In the genomic region with DNA sequence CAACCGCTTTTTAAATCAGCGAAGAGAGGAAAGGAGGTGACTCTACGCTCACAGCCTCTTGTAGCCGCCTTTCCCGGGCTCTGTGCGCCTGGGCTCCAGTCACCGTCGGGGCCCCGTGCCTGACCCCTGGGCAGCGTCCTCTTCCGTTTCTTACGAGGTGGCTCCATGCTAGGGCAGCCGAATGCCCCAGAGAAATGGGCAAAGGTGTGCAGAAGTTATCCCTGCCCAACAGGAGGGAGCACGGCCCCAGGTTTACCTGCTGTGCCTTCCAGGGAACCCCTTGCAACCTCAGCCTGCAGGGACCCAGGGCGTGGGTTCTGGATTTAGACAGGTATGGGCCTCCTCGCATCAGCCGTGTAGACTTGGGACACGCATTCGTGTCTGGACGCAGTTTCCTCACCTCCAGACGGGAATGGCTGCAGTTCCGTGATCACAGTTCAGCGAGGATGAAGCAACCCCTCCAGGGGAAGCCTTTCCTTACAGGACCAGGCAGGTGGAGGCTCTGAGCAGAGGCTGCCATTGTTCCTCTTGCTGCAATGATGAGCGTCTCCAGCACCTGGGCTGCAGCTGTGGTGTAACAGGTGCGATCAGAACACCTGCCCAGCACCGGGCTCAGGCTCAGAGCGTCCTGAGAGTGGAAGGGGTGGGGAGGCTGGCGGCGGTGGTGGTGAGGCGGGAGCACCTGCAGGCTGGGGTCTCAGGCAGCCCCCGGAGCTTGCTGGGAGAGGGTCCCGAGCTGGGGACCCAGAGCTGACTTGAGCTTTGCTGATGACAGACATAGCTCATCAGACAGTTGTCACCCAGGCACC, we compare ENCODE assay signal across 12 cellular contexts.
DNase-seq lines count a peak whose midpoint lies in the region; ATAC-seq and TF ChIP-seq lines count a peak whose summit lies in the region.
"Had no signal": no experiment of that assay in that cellular context is flagged by ENCODE, and none has a peak within 500 bp of the region (broad histone marks: within the 10 kb centered on the region; RNA-seq: fewer than 3 reads in every experiment).

No MANE protein-coding gene starts in this region.

- H3K4me3 ChIP-seq in H7 (ENCODE audit: insufficient read depth, low read depth, low read length): no peak overlapping the region
- H3K4me3 ChIP-seq in WERI-Rb-1 (ENCODE audit: low read depth, low read length): no peak overlapping the region
- H3K4me3 ChIP-seq in mucosa of descending colon: no peak overlapping the region
- H3K4me3 ChIP-seq in CD8-positive, alpha-beta T cell (ENCODE audit: low read depth, low read length): no peak overlapping the region
- H3K4me3 ChIP-seq: breast epithelium, skin epidermis had no signal

- no peaks in the 10 kb centered on the region for H3K36me3 Mint-ChIP-seq in CD8-positive, alpha-beta T cell

- no peak for TF ChIP-seq CTCF in WERI-Rb-1 (IDR thresholded peaks at IDR 0.05; ENCODE audit: low read depth, low read length)
- no peak for TF ChIP-seq CTCF in mucosa of descending colon (IDR thresholded peaks at IDR 0.05)
- TF ChIP-seq CTCF in CD8-positive, alpha-beta T cell (IDR thresholded peaks at IDR 0.05): no peak

- no peaks in the 10 kb centered on the region for H3K4me1 ChIP-seq in mucosa of descending colon (ENCODE audit: low read depth)
- peaks cover 7% of the 10 kb centered on the region for H3K4me1 ChIP-seq in CD8-positive, alpha-beta T cell (ENCODE audit: insufficient read depth, low read length)
- H3K4me1 ChIP-seq: breast epithelium had no signal

- H3K36me3 ChIP-seq in H7 (replicated peaks; ENCODE audit: control insufficient read depth, insufficient read depth, low read length) (no peaks in the 10 kb centered on the region), WERI-Rb-1 (no peaks in the 10 kb centered on the region), mucosa of descending colon (ENCODE audit: low read depth) (no peaks in the 10 kb centered on the region)
- no peaks in the 10 kb centered on the region for H3K36me3 ChIP-seq in CD8-positive, alpha-beta T cell (ENCODE audit: insufficient read depth, low read length)
- H3K36me3 ChIP-seq: breast epithelium had no signal

- H3K27me3 Mint-ChIP-seq in CD8-positive, alpha-beta T cell (ENCODE audit: low read depth): peaks cover 21% of the 10 kb centered on the region

- intact Hi-C loops in mucosa of descending colon (cut with DNase I, micrococcal nuclease): no loop called here
- intact Hi-C loops in CD8-positive, alpha-beta T cell (cut with DNase I, micrococcal nuclease): no loop called here

- CTCF ChIA-PET in CD8-positive, alpha-beta T cell (lab: Charles Lee): no interaction called here

- no peaks in the 10 kb centered on the region for H3K9me3 Mint-ChIP-seq in CD8-positive, alpha-beta T cell
- H3K9me3 Mint-ChIP-seq: activated B cell treated with CpG ODN at 0.5 μM for 24 hours, neural crest cell had no signal

- H3K9me3 ChIP-seq in WERI-Rb-1 (ENCODE audit: severe bottlenecking) (no peaks in the 10 kb centered on the region), mucosa of descending colon (no peaks in the 10 kb centered on the region)
- no peaks in the 10 kb centered on the region for H3K9me3 ChIP-seq in CD8-positive, alpha-beta T cell (ENCODE audit: low read length)
- H3K9me3 ChIP-seq: breast epithelium had no signal

- no peak for ATAC-seq in mucosa of descending colon
- ATAC-seq in CD8-positive, alpha-beta T cell: no peak

- no peak overlapping the region for H3K4me3 Mint-ChIP-seq in CD8-positive, alpha-beta T cell
- H3K4me3 Mint-ChIP-seq: activated B cell treated with CpG ODN at 0.5 μM for 24 hours, neural crest cell had no signal

- H3K27ac ChIP-seq in WERI-Rb-1: no peak overlapping the region
- no peak overlapping the region for H3K27ac ChIP-seq in CD8-positive, alpha-beta T cell (ENCODE audit: low read depth, low read length)
- H3K27ac ChIP-seq: breast epithelium, skin epidermis had no signal

- POLR2A ChIA-PET in CD8-positive, alpha-beta T cell (lab: Charles Lee): no interaction called here

- H3K27me3 ChIP-seq in H7 (ENCODE audit: control insufficient read depth, insufficient read depth, low read length) (no peaks in the 10 kb centered on the region), WERI-Rb-1 (ENCODE audit: insufficient read depth, low read depth, severe bottlenecking) (no peaks in the 10 kb centered on the region)
- peaks cover 2% of the 10 kb centered on the region for H3K27me3 ChIP-seq in CD8-positive, alpha-beta T cell (ENCODE audit: insufficient read depth, low read length)

- H3K27ac Mint-ChIP-seq in CD8-positive, alpha-beta T cell: no peak overlapping the region
- H3K27ac Mint-ChIP-seq: activated B cell treated with CpG ODN at 0.5 μM for 24 hours had no signal

- H3K4me1 Mint-ChIP-seq in CD8-positive, alpha-beta T cell (ENCODE audit: low read depth): peaks cover 3% of the 10 kb centered on the region
- H3K4me1 Mint-ChIP-seq: activated B cell treated with CpG ODN at 0.5 μM for 24 hours, neural crest cell had no signal

- DNase-seq in H7 (peak; percentile 54), NCI-H1436 (lab: John Stamatoyannopoulos, UW) (peak; percentile 49), WERI-Rb-1 (peak; percentile 4), mucosa of descending colon (peak in 2 of 3 donors; percentile 12 to 36), NCI-H128 (lab: John Stamatoyannopoulos, UW; ENCODE audit: unreplicated experiment) (no peak), putamen (ENCODE audit: low spot score) (no peak)
- DNase-seq in CD8-positive, alpha-beta T cell: no peak
- DNase-seq: activated B cell treated with CpG ODN at 0.5 μM for 24 hours, NCI-H1048 had no signal

Comparison
In these comparisons a context has a peak if more than half of its experiments do, and no peak if none do; other contexts are left out.
1. DNase-seq: peak in H7 (single experiment), NCI-H1436 (single experiment), WERI-Rb-1 (single experiment) and mucosa of descending colon (2 of 3); none in NCI-H128 (single experiment), CD8-positive, alpha-beta T cell (0 of 7) and putamen (single experiment).